10 cellular contexts compared by ENCODE assay signal in the genomic region with DNA sequence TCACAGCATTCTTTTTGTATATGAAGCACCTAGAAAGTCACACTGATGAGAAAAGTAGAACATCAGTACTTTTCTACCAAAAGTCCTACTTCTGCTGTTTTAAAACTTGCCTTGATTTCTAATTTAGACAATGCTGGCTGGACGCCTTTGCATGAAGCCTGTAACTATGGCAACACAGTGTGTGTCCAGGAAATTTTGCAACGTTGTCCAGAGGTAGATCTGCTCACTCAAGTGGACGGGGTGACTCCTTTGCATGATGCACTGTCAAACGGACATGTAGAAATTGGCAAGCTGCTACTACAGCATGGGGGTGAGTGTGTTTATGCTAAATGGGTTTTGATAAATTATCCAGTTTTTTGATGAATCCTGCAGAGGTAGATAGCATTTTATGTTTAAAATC.
DNase-seq lines count a peak whose midpoint lies in the region; ATAC-seq and TF ChIP-seq lines count a peak whose summit lies in the region.
"Had no signal": no experiment of that assay in that cellular context is flagged by ENCODE, and none has a peak within 500 bp of the region (broad histone marks: within the 10 kb centered on the region; RNA-seq: fewer than 3 reads in every experiment).

No MANE protein-coding gene starts in this region.

- no peak overlapping the region for H3K27ac Mint-ChIP-seq in Calu3 (ENCODE audit: unreplicated experiment)

- no peaks in the 10 kb centered on the region for H3K27me3 ChIP-seq in brain microvascular endothelial cell (replicated peaks)
- H3K27me3 ChIP-seq: heart right ventricle had no signal

- CTCF ChIA-PET in Calu3 (lab: Charles Lee): no interaction called here

- in situ Hi-C loops in brain microvascular endothelial cell (cut with HindIII; ENCODE audit: low pct_ligation_motif_present, low sequenced_read_pairs): no loop called here

- H3K27me3 Mint-ChIP-seq in Calu3 (ENCODE audit: unreplicated experiment): no peaks in the 10 kb centered on the region

- no peak overlapping the region for H3K27ac ChIP-seq in brain microvascular endothelial cell
- H3K27ac ChIP-seq: heart right ventricle had no signal

- BruUV-seq in Calu3 (replicated peaks; lab: Mats Ljungman, UMichigan): no TSS peak

- no peaks in the 10 kb centered on the region for H3K9me3 Mint-ChIP-seq in Calu3 (ENCODE audit: low read depth, unreplicated experiment)

- no peaks in the 10 kb centered on the region for H3K36me3 ChIP-seq in brain microvascular endothelial cell (replicated peaks)

- H3K4me3 Mint-ChIP-seq in Calu3 (ENCODE audit: low read depth, unreplicated experiment): no peak overlapping the region

- no peak overlapping the region for H3K4me3 ChIP-seq in brain microvascular endothelial cell (ENCODE audit: low read depth, low read length)
- H3K4me3 ChIP-seq: heart right ventricle had no signal

- TF ChIP-seq CTCF in brain microvascular endothelial cell (IDR thresholded peaks at IDR 0.05; ENCODE audit: low read depth, low read length, missing control alignments) (no peak), Calu3 (IDR thresholded peaks at IDR 0.05; ENCODE audit: unreplicated experiment) (no peak)

- no peaks in the 10 kb centered on the region for H3K4me1 Mint-ChIP-seq in Calu3 (ENCODE audit: low read depth, unreplicated experiment)

- intact Hi-C loops in Calu3 (cut with micrococcal nuclease; ENCODE audit: unreplicated experiment): loop anchor here (2.0 to 10.0 kb wide), 2 partner anchors 167 to 777 kb away; no protein-coding TSS in a partner anchor

- no peaks in the 10 kb centered on the region for H3K36me3 Mint-ChIP-seq in Calu3 (ENCODE audit: insufficient read depth, unreplicated experiment)

- peak; percentile 21 for DNase-seq in GM04503 (ENCODE audit: low read depth)
- peak; percentile 71 for DNase-seq in NCI-H2227 (lab: John Stamatoyannopoulos, UW; ENCODE audit: unreplicated experiment)
- peak; percentile 89 for DNase-seq in brain microvascular endothelial cell
- DNase-seq in medulla oblongata (ENCODE audit: extremely low spot score): peak; percentile 32
- DNase-seq in GDM1 (lab: John Stamatoyannopoulos, UW): no peak
- no peak for DNase-seq in Calu3
- DNase-seq: DND-41, heart right ventricle had no signal

- ATAC-seq in GM18511 (IDR thresholded peaks at IDR 0.05; ENCODE audit: unreplicated experiment): no peak
- no peak for ATAC-seq in GM19463 (IDR thresholded peaks at IDR 0.05; ENCODE audit: unreplicated experiment)

Comparison
In these comparisons a context has a peak if more than half of its experiments do, and no peak if none do; other contexts are left out.
1. DNase-seq: peak in GM04503 (single experiment), NCI-H2227 (single experiment), brain microvascular endothelial cell (single experiment) and medulla oblongata (single experiment); none in GDM1 (single experiment) and Calu3 (single experiment).